21 cellular contexts compared by ENCODE assay signal in the genomic region with DNA sequence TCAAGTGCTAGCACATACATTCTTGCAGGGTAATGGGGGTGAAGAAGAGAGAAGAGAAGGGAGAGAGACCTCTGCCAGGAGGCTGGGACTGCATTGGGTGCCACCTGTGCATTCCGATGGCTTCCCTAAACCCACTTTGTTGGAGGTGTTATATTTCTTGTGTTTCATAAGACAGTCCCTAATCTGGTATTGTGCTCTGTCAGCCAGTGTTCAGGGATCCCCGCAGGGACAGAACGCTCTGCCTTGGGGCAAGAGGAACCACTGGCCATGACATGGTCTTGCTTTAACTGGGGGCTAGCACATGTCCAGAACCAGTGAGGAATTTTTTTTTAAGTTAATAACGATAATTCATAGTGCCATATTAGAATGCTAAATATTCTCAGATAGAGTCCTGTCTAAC.
DNase-seq lines count a peak whose midpoint lies in the region; ATAC-seq and TF ChIP-seq lines count a peak whose summit lies in the region.
"Had no signal": no experiment of that assay in that cellular context is flagged by ENCODE, and none has a peak within 500 bp of the region (broad histone marks: within the 10 kb centered on the region; RNA-seq: fewer than 3 reads in every experiment).

No MANE protein-coding gene starts in this region.

- TF ChIP-seq CTCF in KMS-11 (conservative IDR thresholded peaks at IDR 0.05; ENCODE audit: low read depth, low read length): no peak
- no peak for TF ChIP-seq CTCF in psoas muscle (IDR thresholded peaks at IDR 0.05)
- TF ChIP-seq CTCF in uterus (IDR thresholded peaks at IDR 0.05): no peak

- H3K4me1 ChIP-seq in KMS-11 (ENCODE audit: low read depth, poor library complexity, severe bottlenecking): peaks cover 77% of the 10 kb centered on the region
- no peaks in the 10 kb centered on the region for H3K4me1 ChIP-seq in psoas muscle
- H3K4me1 ChIP-seq in uterus: no peaks in the 10 kb centered on the region
- H3K4me1 ChIP-seq: Caco-2 had no signal

- peak overlapping the region; percentile 10 for H3K27ac Mint-ChIP-seq in central memory CD8-positive, alpha-beta T cell (ENCODE audit: low read depth)
- H3K27ac Mint-ChIP-seq in activated T-helper 1 cell treated with anti-CD3 and anti-CD28 coated beads, Interleukin-12 subunit alpha, Interleukin-12 subunit beta, Interleukin-2, Interleukin-4 antibody, amounts not matched to agents 30 ng/mL and 10 ng/mL and 1 ng/mL, durations not matched to agents 14 hours and 24 hours and 36 hours: no peak overlapping the region
- H3K27ac Mint-ChIP-seq: B cell; CD4-positive, alpha-beta T cell; CD8-positive, alpha-beta T cell had no signal

- no peaks in the 10 kb centered on the region for H4K20me1 ChIP-seq in KMS-11 (ENCODE audit: insufficient read depth)

- H3K27ac ChIP-seq in KMS-11: peak overlapping the region; percentile 95; the same call in 1 of the 2 replicates
- no peak overlapping the region for H3K27ac ChIP-seq in psoas muscle
- no peak overlapping the region for H3K27ac ChIP-seq in uterus
- H3K27ac ChIP-seq: BLaER1 treated with 17β-estradiol and CSF1 and Interleukin-3, amounts not matched to agents 10 nM and 100 nM; C4-2B had no signal

- H2AFZ ChIP-seq in KMS-11 (ENCODE audit: low read depth): no peak overlapping the region

- H3K36me3 Mint-ChIP-seq in central memory CD8-positive, alpha-beta T cell (ENCODE audit: insufficient read depth): peaks cover 33% of the 10 kb centered on the region
- no peaks in the 10 kb centered on the region for H3K36me3 Mint-ChIP-seq in activated T-helper 1 cell treated with anti-CD3 and anti-CD28 coated beads, Interleukin-12 subunit alpha, Interleukin-12 subunit beta, Interleukin-2, Interleukin-4 antibody, amounts not matched to agents 30 ng/mL and 10 ng/mL and 1 ng/mL, durations not matched to agents 14 hours and 24 hours and 36 hours (ENCODE audit: low read depth)

- DNase-seq in central memory CD8-positive, alpha-beta T cell (ENCODE audit: low spot score in 2 of 2): no peak
- DNase-seq in myocyte (ENCODE audit: low read depth): peak; percentile 42
- DNase-seq in psoas muscle: no peak
- no peak for DNase-seq in AG08395 (ENCODE audit: low spot score)
- no peak for DNase-seq in activated T-helper 1 cell treated with anti-CD3 and anti-CD28 coated beads, Interleukin-12 subunit alpha, Interleukin-12 subunit beta, Interleukin-2, Interleukin-4 antibody, amounts not matched to agents 30 ng/mL and 10 ng/mL and 1 ng/mL, durations not matched to agents 14 hours and 24 hours and 36 hours (ENCODE audit: low spot score)
- DNase-seq in NCI-H2227 treated with DMSO at 0.1 percent for 48 hours (lab: John Stamatoyannopoulos, UW): no peak
- no peak for DNase-seq in uterus
- DNase-seq: 8988T; ACHN; AML-193; Caco-2; Calu3; CD4-positive, alpha-beta T cell; CD8-positive, alpha-beta T cell; DMS79 treated with DMSO at 0.1 percent for 48 hours; GF-D8 had no signal

- H3K9ac ChIP-seq in KMS-11: no peak overlapping the region
- H3K9ac ChIP-seq: BLaER1 treated with 17β-estradiol and CSF1 and Interleukin-3, amounts not matched to agents 10 nM and 100 nM had no signal

- ATAC-seq in central memory CD8-positive, alpha-beta T cell (replicated peaks; ENCODE audit: extremely low read depth, poor library complexity, severe bottlenecking): no peak
- ATAC-seq in psoas muscle: peak in 3 of 4 donors; percentile 45 to 66 (median 54)
- ATAC-seq: CD8-positive, alpha-beta T cell; GM12878 had no signal

- intact Hi-C loops in psoas muscle (cut with DNase I) (no loop called here), uterus (cut with DNase I; ENCODE audit: low total_unique reads) (no loop called here)
- intact Hi-C loops in activated T-helper 1 cell treated with anti-CD3 and anti-CD28 coated beads, Interleukin-12 subunit alpha, Interleukin-12 subunit beta, Interleukin-2, Interleukin-4 antibody, amounts not matched to agents 30 ng/mL and 10 ng/mL and 1 ng/mL, durations not matched to agents 14 hours and 24 hours and 36 hours (cut with micrococcal nuclease): no loop called here

- peaks cover 35% of the 10 kb centered on the region for H3K4me1 Mint-ChIP-seq in central memory CD8-positive, alpha-beta T cell
- no peaks in the 10 kb centered on the region for H3K4me1 Mint-ChIP-seq in activated T-helper 1 cell treated with anti-CD3 and anti-CD28 coated beads, Interleukin-12 subunit alpha, Interleukin-12 subunit beta, Interleukin-2, Interleukin-4 antibody, amounts not matched to agents 30 ng/mL and 10 ng/mL and 1 ng/mL, durations not matched to agents 14 hours and 24 hours and 36 hours (ENCODE audit: low read depth)

- H3K4me2 ChIP-seq in KMS-11: peak overlapping the region; percentile 99
- H3K4me2 ChIP-seq: BLaER1 treated with 17β-estradiol and CSF1 and Interleukin-3, amounts not matched to agents 10 nM and 100 nM had no signal

- H3K27me3 ChIP-seq in KMS-11 (ENCODE audit: insufficient read depth, low read depth): no peaks in the 10 kb centered on the region
- no peaks in the 10 kb centered on the region for H3K27me3 ChIP-seq in psoas muscle (ENCODE audit: insufficient read depth in 3 of 3, low read length in 2 of 3)
- H3K27me3 ChIP-seq in uterus: no peaks in the 10 kb centered on the region
- H3K27me3 ChIP-seq: BLaER1 treated with 17β-estradiol and CSF1 and Interleukin-3, amounts not matched to agents 10 nM and 100 nM had no signal

- TF ChIP-seq POLR2A in uterus (IDR thresholded peaks at IDR 0.05): no peak

- no peak overlapping the region for H3K4me3 Mint-ChIP-seq in central memory CD8-positive, alpha-beta T cell
- H3K4me3 Mint-ChIP-seq in activated T-helper 1 cell treated with anti-CD3 and anti-CD28 coated beads, Interleukin-12 subunit alpha, Interleukin-12 subunit beta, Interleukin-2, Interleukin-4 antibody, amounts not matched to agents 30 ng/mL and 10 ng/mL and 1 ng/mL, durations not matched to agents 14 hours and 24 hours and 36 hours: no peak overlapping the region
- H3K4me3 Mint-ChIP-seq: B cell; CD4-positive, alpha-beta T cell; CD8-positive, alpha-beta T cell had no signal

- H3K9me3 ChIP-seq in psoas muscle: no peaks in the 10 kb centered on the region
- no peaks in the 10 kb centered on the region for H3K9me3 ChIP-seq in uterus
- H3K9me3 ChIP-seq: BLaER1 treated with 17β-estradiol and CSF1 and Interleukin-3, amounts not matched to agents 10 nM and 100 nM; Caco-2 had no signal

- H3K79me2 ChIP-seq in KMS-11 (ENCODE audit: insufficient read depth, low read depth): peaks cover 87% of the 10 kb centered on the region

- no peak overlapping the region for H3K4me3 ChIP-seq in KMS-11 (IDR thresholded peaks at IDR 0.05; ENCODE audit: insufficient read depth, low read depth, low read length)
- H3K4me3 ChIP-seq in psoas muscle: no peak overlapping the region
- H3K4me3 ChIP-seq in uterus: no peak overlapping the region
- H3K4me3 ChIP-seq: BLaER1 treated with 17β-estradiol and CSF1 and Interleukin-3, amounts not matched to agents 10 nM and 100 nM; GM12878 had no signal

- H3K27me3 Mint-ChIP-seq in central memory CD8-positive, alpha-beta T cell: no peaks in the 10 kb centered on the region
- no peaks in the 10 kb centered on the region for H3K27me3 Mint-ChIP-seq in activated T-helper 1 cell treated with anti-CD3 and anti-CD28 coated beads, Interleukin-12 subunit alpha, Interleukin-12 subunit beta, Interleukin-2, Interleukin-4 antibody, amounts not matched to agents 30 ng/mL and 10 ng/mL and 1 ng/mL, durations not matched to agents 14 hours and 24 hours and 36 hours (ENCODE audit: insufficient read depth)
- H3K27me3 Mint-ChIP-seq: B cell; CD4-positive, alpha-beta T cell had no signal

- H3K9me3 Mint-ChIP-seq in central memory CD8-positive, alpha-beta T cell: no peaks in the 10 kb centered on the region
- no peaks in the 10 kb centered on the region for H3K9me3 Mint-ChIP-seq in activated T-helper 1 cell treated with anti-CD3 and anti-CD28 coated beads, Interleukin-12 subunit alpha, Interleukin-12 subunit beta, Interleukin-2, Interleukin-4 antibody, amounts not matched to agents 30 ng/mL and 10 ng/mL and 1 ng/mL, durations not matched to agents 14 hours and 24 hours and 36 hours
- H3K9me3 Mint-ChIP-seq: CD4-positive, alpha-beta T cell; CD8-positive, alpha-beta T cell had no signal

- H3K36me3 ChIP-seq in KMS-11 (ENCODE audit: insufficient read depth): peaks cover 37% of the 10 kb centered on the region; the same call in 1 of the 2 replicates
- H3K36me3 ChIP-seq in psoas muscle (ENCODE audit: insufficient read depth in 1 of 2, low read depth in 1 of 2): peaks cover 2 to 55% of the 10 kb centered on the region in 2 donors
- H3K36me3 ChIP-seq in uterus: no peaks in the 10 kb centered on the region

- WGBS in psoas muscle, 3 donors: 66 to 70% (median 69%) methylated on average over 4 of the region's 4 CpGs
